In the genomic region with DNA sequence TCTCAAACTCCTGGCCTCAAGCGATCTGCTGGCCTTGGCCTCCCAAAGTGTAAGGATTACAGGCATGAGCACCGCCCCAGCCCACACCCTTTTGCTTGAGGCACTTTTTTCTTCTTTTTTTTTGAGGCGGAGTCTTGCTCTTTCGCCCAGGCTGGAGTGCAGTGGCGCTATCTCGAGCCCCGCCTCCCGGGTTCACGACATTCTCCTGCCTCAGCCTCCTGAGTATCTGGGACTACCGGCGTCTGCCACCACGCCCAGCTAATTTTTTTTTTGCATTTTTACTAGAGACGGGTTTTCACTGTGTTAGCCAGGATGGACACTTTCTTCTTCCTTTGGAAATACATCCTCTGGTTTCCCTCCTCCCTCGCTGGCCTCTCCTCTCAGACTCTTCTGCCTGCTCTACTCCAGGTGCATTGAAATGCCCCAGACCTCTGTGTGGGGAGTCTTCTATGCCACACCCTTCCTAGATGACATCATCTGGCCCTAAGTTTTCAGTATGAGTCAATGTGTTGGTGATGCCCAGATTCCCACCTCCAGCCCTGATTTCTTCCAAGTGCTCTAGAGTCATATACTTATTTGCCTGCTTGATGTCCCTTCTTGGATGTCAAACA, we compare ENCODE assay signal across 12 cellular contexts. TPM values are rescaled to one million over a fixed set of nuclear protein-coding genes. Genes with fewer than 3 reads are reported as not detected.
A peak's percentile ranks its signal among the peaks of the same experiment; 100 is the strongest.
DNase-seq lines count a peak whose midpoint lies in the region; ATAC-seq and TF ChIP-seq lines count a peak whose summit lies in the region.
"Had no signal": no experiment of that assay in that cellular context is flagged by ENCODE, and none has a peak within 500 bp of the region (broad histone marks: within the 10 kb centered on the region; RNA-seq: fewer than 3 reads in every experiment).

No MANE protein-coding gene starts in this region.

- in situ Hi-C loops in Caki2 (cut with HindIII; ENCODE audit: low pct_unique_long_range_greater_than_20kb, low sequenced_read_pairs): no loop called here
- in situ Hi-C loops in astrocyte of the spinal cord (cut with HindIII; ENCODE audit: low sequenced_read_pairs): no loop called here

- TF ChIP-seq CTCF in astrocyte of the spinal cord (IDR thresholded peaks at IDR 0.05; ENCODE audit: low read depth, low read length): no peak

- H2AK5ac ChIP-seq in mesenchymal stem cell (ENCODE audit: low read length, severe bottlenecking): no peak overlapping the region

- H3K4me2 ChIP-seq in mesenchymal stem cell (ENCODE audit: low read length, poor library complexity, severe bottlenecking): no peak overlapping the region

- H3K23ac ChIP-seq in mesenchymal stem cell (ENCODE audit: low read length in 2 of 2): no peak overlapping the region

- H3K4ac ChIP-seq in mesenchymal stem cell (ENCODE audit: low read depth in 1 of 2, low read length in 2 of 2): no peak overlapping the region

- H2AFZ ChIP-seq in mesenchymal stem cell (ENCODE audit: low read depth, low read length): no peak overlapping the region

- H3K4me3 ChIP-seq in astrocyte of the spinal cord (ENCODE audit: low read depth, low read length) (no peak overlapping the region), mesenchymal stem cell (ENCODE audit: insufficient read depth in 1 of 2, low read depth in 1 of 2, low read length in 2 of 2) (no peak overlapping the region)
- H3K4me3 ChIP-seq: pancreas, upper lobe of left lung had no signal

- H3K36me3 ChIP-seq in mesenchymal stem cell (ENCODE audit: control insufficient read depth in 1 of 2, insufficient read depth in 2 of 2, low read depth in 1 of 2, low read length in 2 of 2): peaks cover 34 to 40% of the 10 kb centered on the region in 2 experiments
- H3K36me3 ChIP-seq: pancreas had no signal

- H3K27ac ChIP-seq in mesenchymal stem cell (ENCODE audit: low read length, poor library complexity, severe bottlenecking): no peak overlapping the region
- H3K27ac ChIP-seq: pancreas, upper lobe of left lung had no signal

- H2BK15ac ChIP-seq in mesenchymal stem cell (ENCODE audit: low read depth, poor library complexity, severe bottlenecking): no peak overlapping the region

- no peak overlapping the region for H3K9ac ChIP-seq in mesenchymal stem cell (ENCODE audit: low read length)

- no peaks in the 10 kb centered on the region for H3K4me1 ChIP-seq in mesenchymal stem cell (ENCODE audit: control insufficient read depth, insufficient read depth, low read depth, low read length)
- H3K4me1 ChIP-seq: pancreas, upper lobe of left lung had no signal

- DNase-seq in Caki2 (ENCODE audit: low read depth) (peak; percentile 90), LHCN-M2 (ENCODE audit: low read depth) (peak; percentile 23), astrocyte of the spinal cord (ENCODE audit: low read depth, low spot score) (peak; percentile 52), mesenchymal stem cell (no peak), NK-92 (lab: John Stamatoyannopoulos, UW; ENCODE audit: unreplicated experiment) (no peak), OCI-M1 (lab: John Stamatoyannopoulos, UW) (no peak)
- DNase-seq: amniotic stem cell; pancreas; stimulated activated CD4-positive, alpha-beta T cell treated with anti-CD3 and anti-CD28 coated beads, Interleukin-4, amount 100 ng/mL, for 24 hours; upper lobe of left lung had no signal

- no peaks in the 10 kb centered on the region for H3K27me3 ChIP-seq in mesenchymal stem cell (ENCODE audit: control insufficient read depth in 1 of 2, insufficient read depth in 1 of 2, low read length in 2 of 2)
- H3K27me3 ChIP-seq: pancreas, upper lobe of left lung had no signal

- H2BK120ac ChIP-seq in mesenchymal stem cell (ENCODE audit: low read depth, low read length): peak overlapping the region; percentile 19

- H2BK5ac ChIP-seq in mesenchymal stem cell (ENCODE audit: low read depth, low read length, poor library complexity, severe bottlenecking): no peak overlapping the region

- H3K9me3 ChIP-seq in mesenchymal stem cell (ENCODE audit: control insufficient read depth, low read length): no peaks in the 10 kb centered on the region
- H3K9me3 ChIP-seq: pancreas, upper lobe of left lung had no signal

- ATAC-seq in HG02970 (IDR thresholded peaks at IDR 0.05; ENCODE audit: low FRiP score, unreplicated experiment) (no peak), HG03378 (IDR thresholded peaks at IDR 0.05; ENCODE audit: unreplicated experiment) (no peak)

- H4K91ac ChIP-seq in mesenchymal stem cell (ENCODE audit: low read length): no peak overlapping the region

- no peak overlapping the region for H3K18ac ChIP-seq in mesenchymal stem cell (ENCODE audit: low read depth in 1 of 2, low read length in 2 of 2)

- WGBS in mesenchymal stem cell: 95% methylated on average over 14 of the region's 14 CpGs

- H2BK12ac ChIP-seq in mesenchymal stem cell (ENCODE audit: low read length in 2 of 2): no peak overlapping the region

- no peak overlapping the region for H4K8ac ChIP-seq in mesenchymal stem cell (ENCODE audit: low read length)

- H3K79me1 ChIP-seq in mesenchymal stem cell (replicated peaks; ENCODE audit: low read length, poor library complexity, severe bottlenecking): peaks cover 14% of the 10 kb centered on the region

- H3K14ac ChIP-seq in mesenchymal stem cell (ENCODE audit: low read length in 2 of 2): no peak overlapping the region

RNA-seq across cellular contexts. Expression of gene TPT1, which starts 20.7 kb away (rescaled TPM):
- total RNA-seq in Caki2 (2014; rRNA removed; shearing (Covaris generic); ENCODE audit: low replicate concordance): 671 and 779 TPM in 2 replicates
- 1,773 and 1,961 TPM in 2 replicates for total RNA-seq in LHCN-M2 (2014; rRNA removed)
- polyA plus RNA-seq in LHCN-M2 (2012): 3,733 TPM
- 4,121 TPM for polyA plus RNA-seq in mesenchymal stem cell (2013, experiment 1 of 2)
- polyA plus RNA-seq in mesenchymal stem cell (2013, experiment 2 of 2): 4,163 TPM

RNA-seq across cellular contexts. Expression of gene SLC25A30, which starts 56.5 kb away (rescaled TPM):
- total RNA-seq in Caki2 (2014; rRNA removed; shearing (Covaris generic); ENCODE audit: low replicate concordance): 5.6 and 6.0 TPM in 2 replicates
- 9.2 and 14.2 TPM in 2 replicates for total RNA-seq in LHCN-M2 (2014; rRNA removed)
- 11.7 TPM for polyA plus RNA-seq in LHCN-M2 (2012)
- 20.4 TPM for polyA plus RNA-seq in mesenchymal stem cell (2013, experiment 1 of 2)
- polyA plus RNA-seq in mesenchymal stem cell (2013, experiment 2 of 2): 22.7 TPM

Comparison
In these comparisons a context has a peak if more than half of its experiments do, and no peak if none do; other contexts are left out.
1. DNase-seq: peak in Caki2 (single experiment), LHCN-M2 (single experiment) and astrocyte of the spinal cord (single experiment); none in mesenchymal stem cell (single experiment), NK-92 (single experiment) and OCI-M1 (single experiment).